ENCODE assay signal across 8 cellular contexts in the genomic region with DNA sequence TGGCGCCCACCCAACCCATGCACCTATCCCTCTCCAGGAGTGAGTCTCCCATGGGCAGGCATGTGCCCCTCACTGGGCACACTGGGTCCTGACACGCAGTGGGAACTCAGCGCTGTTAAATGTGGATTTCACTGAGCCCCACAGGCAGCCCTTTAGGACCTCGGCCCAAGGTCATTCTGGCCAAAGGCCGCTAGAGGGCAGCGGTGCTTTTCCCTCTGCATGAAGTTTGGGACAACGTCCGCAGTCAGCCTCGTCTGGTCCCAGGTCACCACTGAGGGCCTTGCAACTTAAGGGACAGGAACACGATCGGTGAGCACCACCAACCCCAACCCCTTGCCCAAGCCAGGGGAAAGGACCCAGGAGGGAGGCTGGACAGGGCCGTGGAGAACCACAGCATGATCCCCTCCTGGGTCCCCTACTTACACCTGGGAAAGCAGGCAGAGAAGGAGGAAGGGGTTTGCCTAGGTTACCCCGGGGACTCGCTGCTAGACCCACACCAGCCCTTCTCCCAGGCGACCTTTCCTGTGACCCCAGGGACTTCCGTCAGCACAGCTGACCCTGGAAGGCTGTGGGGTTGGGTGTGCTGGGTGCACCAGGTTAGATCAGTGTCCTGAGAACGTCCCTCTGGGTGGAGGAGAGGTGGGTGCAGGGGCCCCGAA. TPM values are rescaled to one million over a fixed set of nuclear protein-coding genes. Genes with fewer than 3 reads are reported as not detected.
DNase-seq lines count a peak whose midpoint lies in the region; ATAC-seq and TF ChIP-seq lines count a peak whose summit lies in the region.

No MANE protein-coding gene starts in this region.

- TF ChIP-seq POLR2A in transverse colon (IDR thresholded peaks at IDR 0.05), result no peak

- WGBS in transverse colon (ENCODE audit: low coverage in 1 of 2), 2 donors, result 24 to 65% methylated on average over 2 to 17 of the region's 18 CpGs

- no peaks in the 10 kb centered on the region for H3K36me3 ChIP-seq in transverse colon

- H3K36me3 Mint-ChIP-seq in activated CD8-positive, alpha-beta memory T cell treated with anti-CD3 and anti-CD28 coated beads, Interleukin-2, amount 10 ng/mL, durations not matched to agents 7 days and 5 days, result no peaks in the 10 kb centered on the region
- no peaks in the 10 kb centered on the region for H3K36me3 Mint-ChIP-seq in nephron (ENCODE audit: low read depth)

- TF ChIP-seq EP300 in transverse colon (IDR thresholded peaks at IDR 0.05; ENCODE audit: low read depth), result no peak

- peak; percentile 62 for ATAC-seq in HG02571 (IDR thresholded peaks at IDR 0.05; ENCODE audit: unreplicated experiment)
- ATAC-seq in activated CD8-positive, alpha-beta memory T cell treated with anti-CD3 and anti-CD28 coated beads, Interleukin-2, amount 10 ng/mL, durations not matched to agents 7 days and 5 days, result peak; percentile 63

- no peak overlapping the region for H3K27ac ChIP-seq in transverse colon

- no peaks in the 10 kb centered on the region for H3K4me1 Mint-ChIP-seq in activated CD8-positive, alpha-beta memory T cell treated with anti-CD3 and anti-CD28 coated beads, Interleukin-2, amount 10 ng/mL, durations not matched to agents 7 days and 5 days
- peaks cover 25% of the 10 kb centered on the region for H3K4me1 Mint-ChIP-seq in nephron

- peaks cover 5 to 14% (median 9%) of the 10 kb centered on the region in 4 donors for H3K4me1 ChIP-seq in transverse colon

- DNase-seq in NCI-H2081 (lab: John Stamatoyannopoulos, UW) (peak; percentile 15 to 29), NCI-H2081 treated with DMSO at 0.1 percent for 48 hours (lab: John Stamatoyannopoulos, UW) (no peak), NCI-H345 (lab: John Stamatoyannopoulos, UW) (peak; percentile 60), fibroblast of the conjunctiva (ENCODE audit: low read depth) (peak; percentile 47), transverse colon (peak; percentile 66)
- DNase-seq in activated CD8-positive, alpha-beta memory T cell treated with anti-CD3 and anti-CD28 coated beads, Interleukin-2, amount 10 ng/mL, durations not matched to agents 7 days and 5 days, result peak; percentile 49

- in situ Hi-C loops in transverse colon (cut with MboI; ENCODE audit: low pct_ligation_motif_present in 1 of 4, low pct_unique_long_range_greater_than_20kb in 1 of 4, low sequenced_read_pairs in 3 of 4), result loop anchor here in 1 of 4 donors (25.0 kb wide), 1 partner anchor 817 kb away; no protein-coding TSS in a partner anchor

- CTCF ChIA-PET in activated CD8-positive, alpha-beta memory T cell treated with anti-CD3 and anti-CD28 coated beads, Interleukin-2, amount 10 ng/mL, durations not matched to agents 7 days and 5 days (lab: Charles Lee), result no interaction called here

- H3K4me3 ChIP-seq in transverse colon, result no peak overlapping the region

- TF ChIP-seq CTCF in nephron (IDR thresholded peaks at IDR 0.05; ENCODE audit: unreplicated experiment in 3 of 3), result peak; percentile 85 to 91 (median 88)
- peak; percentile 75 to 88 (median 82) for TF ChIP-seq CTCF in transverse colon (IDR thresholded peaks at IDR 0.05)

- H3K27ac Mint-ChIP-seq in activated CD8-positive, alpha-beta memory T cell treated with anti-CD3 and anti-CD28 coated beads, Interleukin-2, amount 10 ng/mL, durations not matched to agents 7 days and 5 days, result no peak overlapping the region
- peak overlapping the region in 2 of 3 experiments; percentile 22 to 71 for H3K27ac Mint-ChIP-seq in nephron

- H3K27me3 ChIP-seq in transverse colon, result no peaks in the 10 kb centered on the region

- H3K4me3 Mint-ChIP-seq in activated CD8-positive, alpha-beta memory T cell treated with anti-CD3 and anti-CD28 coated beads, Interleukin-2, amount 10 ng/mL, durations not matched to agents 7 days and 5 days, result no peak overlapping the region
- no peak overlapping the region for H3K4me3 Mint-ChIP-seq in nephron

- H3K9me3 Mint-ChIP-seq in activated CD8-positive, alpha-beta memory T cell treated with anti-CD3 and anti-CD28 coated beads, Interleukin-2, amount 10 ng/mL, durations not matched to agents 7 days and 5 days (ENCODE audit: low read depth), result no peaks in the 10 kb centered on the region
- no peaks in the 10 kb centered on the region for H3K9me3 Mint-ChIP-seq in nephron

- no peaks in the 10 kb centered on the region for H3K9me3 ChIP-seq in transverse colon

- H3K27me3 Mint-ChIP-seq in activated CD8-positive, alpha-beta memory T cell treated with anti-CD3 and anti-CD28 coated beads, Interleukin-2, amount 10 ng/mL, durations not matched to agents 7 days and 5 days, result peaks cover 11% of the 10 kb centered on the region
- H3K27me3 Mint-ChIP-seq in nephron (ENCODE audit: low read depth), result peaks cover 21% of the 10 kb centered on the region

- intact Hi-C loops in transverse colon (cut with DNase I; ENCODE audit: low total_unique reads), result loop anchor here (10.0 kb wide), 1 partner anchor 150 kb away; no protein-coding TSS in a partner anchor

RNA-seq across cellular contexts. Expression of a gene that starts 24.0 kb away (rescaled TPM):
- total RNA-seq in activated CD8-positive, alpha-beta memory T cell treated with anti-CD3 and anti-CD28 coated beads, Interleukin-2, amount 10 ng/mL, durations not matched to agents 7 days and 5 days, result not detected
- total RNA-seq in transverse colon, result 1 to 10 TPM in 1 of 4 donors, under 1 TPM in 1, not detected in 2; 0.79 to 1.8 TPM

RNA-seq across cellular contexts. Expression of a gene that starts 56.0 kb away (rescaled TPM):
- total RNA-seq in activated CD8-positive, alpha-beta memory T cell treated with anti-CD3 and anti-CD28 coated beads, Interleukin-2, amount 10 ng/mL, durations not matched to agents 7 days and 5 days, result not detected
- 1 to 10 TPM in 1 of 4 donors, under 1 TPM in 3; 0.37 to 1.1 (median 0.64) TPM for total RNA-seq in transverse colon
